ENCODE assay signal across 8 cellular contexts in the genomic region with DNA sequence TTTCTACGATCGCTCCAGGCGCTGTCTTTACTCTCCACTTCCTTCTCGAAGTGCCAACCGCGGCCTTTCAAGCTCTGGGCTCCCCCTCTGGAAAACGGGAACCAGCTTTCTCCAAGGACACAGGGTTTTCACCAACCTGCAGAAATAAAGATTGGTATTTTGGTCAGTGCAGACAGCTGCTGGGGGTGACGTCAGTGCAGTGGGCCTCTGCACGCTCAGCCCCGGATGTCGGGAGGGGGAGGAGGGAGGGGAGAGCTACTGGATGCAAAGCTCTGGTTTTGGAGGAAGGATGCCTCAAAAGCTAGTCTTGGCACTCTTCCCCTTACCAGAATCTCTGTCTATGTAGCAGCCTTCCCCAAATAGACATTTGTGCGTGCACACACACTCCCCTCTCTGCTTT. TPM values are rescaled to one million over a fixed set of nuclear protein-coding genes. Genes with fewer than 3 reads are reported as not detected.
DNase-seq lines count a peak whose midpoint lies in the region; ATAC-seq lines count a peak whose summit lies in the region.

No MANE protein-coding gene starts in this region.

- peak; percentile 39 for DNase-seq in stimulated activated CD4-positive, alpha-beta T cell treated with anti-CD3 and anti-CD28 coated beads, Interleukin-15, amount 100 ng/mL, for 24 hours
- DNase-seq in stimulated activated CD4-positive, alpha-beta T cell treated with anti-CD3 and anti-CD28 coated beads, Interleukin-4, amount 100 ng/mL, for 24 hours = no peak
- peak; percentile 62 for DNase-seq in NCI-H2227 (lab: John Stamatoyannopoulos, UW; ENCODE audit: unreplicated experiment)
- peak; percentile 39 for DNase-seq in amniotic epithelial cell (ENCODE audit: low read depth)
- DNase-seq in middle frontal gyrus (ENCODE audit: extremely low spot score, low spot score) = peak; percentile 81
- DNase-seq in posterior vena cava (ENCODE audit: low spot score) = no peak
- no peak for DNase-seq in GF-D8 (lab: John Stamatoyannopoulos, UW)

- intact Hi-C loops in posterior vena cava (cut with DNase I) = no loop called here

- peak; percentile 86 for ATAC-seq in HG02642 (IDR thresholded peaks at IDR 0.05; ENCODE audit: poor library complexity, unreplicated experiment)

RNA-seq across cellular contexts. Expression of gene HRK, which starts 19.9 kb away (rescaled TPM):
- not detected for total RNA-seq in posterior vena cava

RNA-seq across cellular contexts. Expression of gene FBXW8, which starts 49.4 kb away (rescaled TPM):
- total RNA-seq in posterior vena cava = 10 to 100 TPM; 13.3 to 14.7 TPM

Comparison
In these comparisons a context has a peak if more than half of its experiments do, and no peak if none do; other contexts are left out.
1. DNase-seq: peak in stimulated activated CD4-positive, alpha-beta T cell treated with anti-CD3 and anti-CD28 coated beads, Interleukin-15, amount 100 ng/mL, for 24 hours (single experiment), NCI-H2227 (single experiment), amniotic epithelial cell (single experiment) and middle frontal gyrus (single experiment); none in stimulated activated CD4-positive, alpha-beta T cell treated with anti-CD3 and anti-CD28 coated beads, Interleukin-4, amount 100 ng/mL, for 24 hours (single experiment), posterior vena cava (single experiment) and GF-D8 (single experiment).